2 cellular contexts compared by ENCODE assay signal in genomic region chr11:68956142-68956541, GRCh38.
TF ChIP-seq lines count a peak whose summit lies in the region.

No MANE protein-coding gene starts in this region.

TF ChIP-seq in Ishikawa, 13 proteins besides CTCF, POLR2A, EP300 and RAD21 (continued from another document):
- TF ChIP-seq MAX (IDR thresholded peaks at IDR 0.05) (no peak), TAF1 (IDR thresholded peaks at IDR 0.05; ENCODE audit: low read depth) (no peak), CREB1 (IDR thresholded peaks at IDR 0.05; ENCODE audit: low read depth) (no peak), TEAD4 (IDR thresholded peaks at IDR 0.05) (no peak), CEBPB (IDR thresholded peaks at IDR 0.05) (no peak), FOXM1 (IDR thresholded peaks at IDR 0.05; ENCODE audit: borderline replicate concordance, low read depth) (no peak), USF1 (IDR thresholded peaks at IDR 0.05) (no peak), TCF12 (IDR thresholded peaks at IDR 0.05; ENCODE audit: low read depth) (no peak), YY1 (IDR thresholded peaks at IDR 0.05; ENCODE audit: low read depth) (no peak), EGR1 (IDR thresholded peaks at IDR 0.05) (no peak), ZBTB7A (IDR thresholded peaks at IDR 0.05; ENCODE audit: low read depth) (no peak)
- TF ChIP-seq, protein P1, sequence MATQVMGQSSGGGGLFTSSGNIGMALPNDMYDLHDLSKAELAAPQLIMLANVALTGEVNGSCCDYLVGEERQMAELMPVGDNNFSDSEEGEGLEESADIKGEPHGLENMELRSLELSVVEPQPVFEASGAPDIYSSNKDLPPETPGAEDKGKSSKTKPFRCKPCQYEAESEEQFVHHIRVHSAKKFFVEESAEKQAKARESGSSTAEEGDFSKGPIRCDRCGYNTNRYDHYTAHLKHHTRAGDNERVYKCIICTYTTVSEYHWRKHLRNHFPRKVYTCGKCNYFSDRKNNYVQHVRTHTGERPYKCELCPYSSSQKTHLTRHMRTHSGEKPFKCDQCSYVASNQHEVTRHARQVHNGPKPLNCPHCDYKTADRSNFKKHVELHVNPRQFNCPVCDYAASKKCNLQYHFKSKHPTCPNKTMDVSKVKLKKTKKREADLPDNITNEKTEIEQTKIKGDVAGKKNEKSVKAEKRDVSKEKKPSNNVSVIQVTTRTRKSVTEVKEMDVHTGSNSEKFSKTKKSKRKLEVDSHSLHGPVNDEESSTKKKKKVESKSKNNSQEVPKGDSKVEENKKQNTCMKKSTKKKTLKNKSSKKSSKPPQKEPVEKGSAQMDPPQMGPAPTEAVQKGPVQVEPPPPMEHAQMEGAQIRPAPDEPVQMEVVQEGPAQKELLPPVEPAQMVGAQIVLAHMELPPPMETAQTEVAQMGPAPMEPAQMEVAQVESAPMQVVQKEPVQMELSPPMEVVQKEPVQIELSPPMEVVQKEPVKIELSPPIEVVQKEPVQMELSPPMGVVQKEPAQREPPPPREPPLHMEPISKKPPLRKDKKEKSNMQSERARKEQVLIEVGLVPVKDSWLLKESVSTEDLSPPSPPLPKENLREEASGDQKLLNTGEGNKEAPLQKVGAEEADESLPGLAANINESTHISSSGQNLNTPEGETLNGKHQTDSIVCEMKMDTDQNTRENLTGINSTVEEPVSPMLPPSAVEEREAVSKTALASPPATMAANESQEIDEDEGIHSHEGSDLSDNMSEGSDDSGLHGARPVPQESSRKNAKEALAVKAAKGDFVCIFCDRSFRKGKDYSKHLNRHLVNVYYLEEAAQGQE (IDR thresholded peaks at IDR 0.05; ENCODE audit: low read depth), result no peak

TF ChIP-seq in K562, 482 proteins besides CTCF, POLR2A, EP300 and RAD21:
- TF ChIP-seq, protein P2, sequence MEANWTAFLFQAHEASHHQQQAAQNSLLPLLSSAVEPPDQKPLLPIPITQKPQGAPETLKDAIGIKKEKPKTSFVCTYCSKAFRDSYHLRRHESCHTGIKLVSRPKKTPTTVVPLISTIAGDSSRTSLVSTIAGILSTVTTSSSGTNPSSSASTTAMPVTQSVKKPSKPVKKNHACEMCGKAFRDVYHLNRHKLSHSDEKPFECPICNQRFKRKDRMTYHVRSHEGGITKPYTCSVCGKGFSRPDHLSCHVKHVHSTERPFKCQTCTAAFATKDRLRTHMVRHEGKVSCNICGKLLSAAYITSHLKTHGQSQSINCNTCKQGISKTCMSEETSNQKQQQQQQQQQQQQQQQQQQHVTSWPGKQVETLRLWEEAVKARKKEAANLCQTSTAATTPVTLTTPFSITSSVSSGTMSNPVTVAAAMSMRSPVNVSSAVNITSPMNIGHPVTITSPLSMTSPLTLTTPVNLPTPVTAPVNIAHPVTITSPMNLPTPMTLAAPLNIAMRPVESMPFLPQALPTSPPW (CRISPR knock-in tag; IDR thresholded peaks at IDR 0.05), result peak; percentile 29; the same call in 1 of the 2 replicates
- no peak for TF ChIP-seq ZC3H8 (IDR thresholded peaks at IDR 0.05)
- peak; percentile 100 for TF ChIP-seq ZNF740 (CRISPR knock-in tag; IDR thresholded peaks at IDR 0.05)
- peak in 1 of 2 experiments; percentile 91; a peak in 2 of 4 replicates for TF ChIP-seq ZNF740 (tag; IDR thresholded peaks at IDR 0.05)
- no peak for TF ChIP-seq USF1 (CRISPR knock-in tag; IDR thresholded peaks at IDR 0.05)
- no peak for TF ChIP-seq TAF7 (tag; IDR thresholded peaks at IDR 0.05)
